Comparison of ENCODE assay signal across 8 cellular contexts in genomic region chr19:13905634-13906524, GRCh38. TPM values are rescaled to one million over a fixed set of nuclear protein-coding genes. Genes with fewer than 3 reads are reported as not detected.
A peak's percentile ranks its signal among the peaks of the same experiment; 100 is the strongest.
DNase-seq lines count a peak whose midpoint lies in the region; ATAC-seq and TF ChIP-seq lines count a peak whose summit lies in the region.

Gene BRME1 (minus strand): TSS chr19:13906117. CDS start chr19:13904892, 1,225 bp downstream.
Gene CC2D1A (plus strand): TSS chr19:13906201. CDS start chr19:13906442, 241 bp downstream.

- CTCF ChIA-PET in activated CD4-positive, alpha-beta memory T cell treated with anti-CD3 and anti-CD28 coated beads, Interleukin-2, amount 10 ng/mL, durations not matched to agents 7 days and 5 days (lab: Charles Lee): interaction anchor here (0.7 to 1.1 kb wide), 3 partner anchors 143 to 172 kb away, joined by 3 to 5 read pairs (median 3); partner anchors contain the start of gene MISP3

- H3K9me3 Mint-ChIP-seq in activated CD4-positive, alpha-beta memory T cell treated with anti-CD3 and anti-CD28 coated beads, Interleukin-2, amount 10 ng/mL, durations not matched to agents 7 days and 5 days: peaks cover 3% of the 10 kb centered on the region

- peak within 1 kb of the TSS; percentile 80 for H3K4me3 Mint-ChIP-seq in activated CD4-positive, alpha-beta memory T cell treated with anti-CD3 and anti-CD28 coated beads, Interleukin-2, amount 10 ng/mL, durations not matched to agents 7 days and 5 days

- no peaks in the 10 kb centered on the region for H3K27me3 ChIP-seq in BLaER1 treated with 17β-estradiol and CSF1 and Interleukin-3, amounts not matched to agents 10 nM and 100 nM
- no peaks in the 10 kb centered on the region for H3K27me3 ChIP-seq in lung (ENCODE audit: control insufficient read depth, insufficient read depth)

- peaks cover 23 to 58% (median 46%) of the 10 kb centered on the region in 10 experiments for H3K4me1 ChIP-seq in BLaER1 treated with 17β-estradiol and CSF1 and Interleukin-3, amounts not matched to agents 10 nM and 100 nM
- peaks cover 0 to 7% of the 10 kb centered on the region in 2 donors for H3K4me1 ChIP-seq in lung (ENCODE audit: control insufficient read depth in 2 of 2, insufficient read depth in 2 of 2, low read length in 2 of 2)

- POLR2A ChIA-PET in activated CD4-positive, alpha-beta memory T cell treated with anti-CD3 and anti-CD28 coated beads, Interleukin-2, amount 10 ng/mL, durations not matched to agents 7 days and 5 days (lab: Charles Lee): interaction anchor here (1.0 to 2.7 kb wide), 4 partner anchors 25 to 231 kb away, joined by 3 to 12 read pairs (median 4); partner anchors contain the start of genes IL27RA and RFX1

- H3K4me2 ChIP-seq in BLaER1 treated with 17β-estradiol and CSF1 and Interleukin-3, amounts not matched to agents 10 nM and 100 nM: peak within 1 kb of the TSS; percentile 69 to 96 (median 91)

- H3K9ac ChIP-seq in BLaER1 treated with 17β-estradiol and CSF1 and Interleukin-3, amounts not matched to agents 10 nM and 100 nM: peak within 1 kb of the TSS; percentile 79 to 89 (median 87)

- H3K4me1 Mint-ChIP-seq in activated CD4-positive, alpha-beta memory T cell treated with anti-CD3 and anti-CD28 coated beads, Interleukin-2, amount 10 ng/mL, durations not matched to agents 7 days and 5 days: peaks cover 29% of the 10 kb centered on the region

- 5 to 8% methylated on average over 75 to 87 of the region's 87 CpGs for WGBS in lung, 2 donors

- H3K9me3 ChIP-seq in BLaER1 treated with 17β-estradiol and CSF1 and Interleukin-3, amounts not matched to agents 10 nM and 100 nM (replicated peaks in 1 of 11): no peaks in the 10 kb centered on the region
- H3K9me3 ChIP-seq in lung (ENCODE audit: control insufficient read depth in 2 of 2, insufficient read depth in 1 of 2, low read length in 1 of 2): no peaks in the 10 kb centered on the region

- peaks cover 10% of the 10 kb centered on the region for H3K36me3 Mint-ChIP-seq in activated CD4-positive, alpha-beta memory T cell treated with anti-CD3 and anti-CD28 coated beads, Interleukin-2, amount 10 ng/mL, durations not matched to agents 7 days and 5 days (ENCODE audit: low read depth)

- no peak for TF ChIP-seq CTCF in lung (IDR thresholded peaks at IDR 0.05; ENCODE audit: control extremely low read depth, extremely low read depth)

- peak within 1 kb of the TSS; percentile 69 for H3K27ac Mint-ChIP-seq in activated CD4-positive, alpha-beta memory T cell treated with anti-CD3 and anti-CD28 coated beads, Interleukin-2, amount 10 ng/mL, durations not matched to agents 7 days and 5 days

- peak; percentile 83 for ATAC-seq in GM19328 (IDR thresholded peaks at IDR 0.05; ENCODE audit: unreplicated experiment)
- peak; percentile 88 for ATAC-seq in HG03565 (IDR thresholded peaks at IDR 0.05; ENCODE audit: unreplicated experiment)
- ATAC-seq in lung (ENCODE audit: insufficient read depth, low FRiP score): peak; percentile 98

- H3K36me3 ChIP-seq in BLaER1 treated with 17β-estradiol and CSF1 and Interleukin-3, amounts not matched to agents 10 nM and 100 nM: peaks cover 15 to 17% (median 16%) of the 10 kb centered on the region in 11 experiments
- H3K36me3 ChIP-seq in lung (ENCODE audit: control insufficient read depth in 2 of 2, insufficient read depth in 2 of 2, low read length in 2 of 2): peaks cover 0 to 8% of the 10 kb centered on the region in 2 donors

- peak within 1 kb of the TSS; percentile 70 to 88 (median 84) for H3K4me3 ChIP-seq in BLaER1 treated with 17β-estradiol and CSF1 and Interleukin-3, amounts not matched to agents 10 nM and 100 nM
- H3K4me3 ChIP-seq in lung: peak within 1 kb of the TSS; percentile 97

- DNase-seq in NCI-H82 (lab: John Stamatoyannopoulos, UW): peak; percentile 97
- peak; percentile 95 for DNase-seq in activated CD4-positive, alpha-beta memory T cell treated with anti-CD3 and anti-CD28 coated beads, Interleukin-2, amount 10 ng/mL, durations not matched to agents 7 days and 5 days
- DNase-seq in ecto neural progenitor cell (ENCODE audit: low spot score): peak; percentile 96
- peak; percentile 95 for DNase-seq in lung (ENCODE audit: low spot score)
- DNase-seq in stimulated activated CD4-positive, alpha-beta T cell treated with anti-CD3 and anti-CD28 coated beads, TNF-alpha, amount 100 ng/mL, for 24 hours (ENCODE audit: low read depth in 3 of 3): peak; percentile 92 to 95 (median 95)

- no peaks in the 10 kb centered on the region for H3K27me3 Mint-ChIP-seq in activated CD4-positive, alpha-beta memory T cell treated with anti-CD3 and anti-CD28 coated beads, Interleukin-2, amount 10 ng/mL, durations not matched to agents 7 days and 5 days

- no peaks in the 10 kb centered on the region; a peak in 1 of 22 replicates for H4K20me1 ChIP-seq in BLaER1 treated with 17β-estradiol and CSF1 and Interleukin-3, amounts not matched to agents 10 nM and 100 nM

- peak within 1 kb of the TSS; percentile 63 to 85 (median 79); a peak in 21 of 22 replicates for H3K27ac ChIP-seq in BLaER1 treated with 17β-estradiol and CSF1 and Interleukin-3, amounts not matched to agents 10 nM and 100 nM
- H3K27ac ChIP-seq in lung (ENCODE audit: low read depth in 1 of 2, low read length in 1 of 2): peak within 1 kb of the TSS in 1 of 2 donors; percentile 82

RNA-seq across cellular contexts. Expression of gene BRME1, which starts in this region (rescaled TPM):
- total RNA-seq in activated CD4-positive, alpha-beta memory T cell treated with anti-CD3 and anti-CD28 coated beads, Interleukin-2, amount 10 ng/mL, durations not matched to agents 7 days and 5 days: 1 to 10 TPM; 3.8 to 4.4 TPM
- total RNA-seq in lung: 1 to 10 TPM; 2.9 to 3.0 TPM
- 1 to 10 TPM; 1.3 to 3.2 TPM for polyA plus RNA-seq in lung

RNA-seq across cellular contexts. Expression of gene CC2D1A, which starts in this region (rescaled TPM):
- total RNA-seq in activated CD4-positive, alpha-beta memory T cell treated with anti-CD3 and anti-CD28 coated beads, Interleukin-2, amount 10 ng/mL, durations not matched to agents 7 days and 5 days: 10 to 100 TPM; 30.6 to 32.7 TPM
- 10 to 100 TPM; 19.9 to 39.5 TPM for total RNA-seq in lung
- polyA plus RNA-seq in lung: 10 to 100 TPM; 19.3 to 38.9 TPM
